Comparison of ENCODE assay signal across 8 cellular contexts in genomic region chr3:49357466-49358216, GRCh38. TPM values are rescaled to one million over a fixed set of nuclear protein-coding genes. Genes with fewer than 3 reads are reported as not detected.
DNase-seq lines count a peak whose midpoint lies in the region; ATAC-seq and TF ChIP-seq lines count a peak whose summit lies in the region.

No MANE protein-coding gene starts in this region.

- TF ChIP-seq CTCF in HL-60 (IDR thresholded peaks at IDR 0.05; ENCODE audit: insufficient read depth, low read length), result no peak

- peak; percentile 30 for ATAC-seq in left lobe of liver

- peak overlapping the region; percentile 92 for H3K27ac ChIP-seq in HL-60 (replicated peaks)
- H3K27ac ChIP-seq in cingulate gyrus (ENCODE audit: low read depth, low read length), result peak overlapping the region; percentile 73

- H3K4me3 ChIP-seq in HL-60 (replicated peaks; ENCODE audit: insufficient read depth, low read length), result peak overlapping the region; percentile 51

- H3K27me3 ChIP-seq in HL-60 (ENCODE audit: insufficient read depth, poor library complexity, severe bottlenecking), result no peaks in the 10 kb centered on the region

- DNase-seq in NOMO-1 treated with DMSO at 0.1 percent for 48 hours (lab: John Stamatoyannopoulos, UW; ENCODE audit: unreplicated experiment) (peak; percentile 35), NOMO-1 (lab: John Stamatoyannopoulos, UW; ENCODE audit: unreplicated experiment in 2 of 2) (no peak), HL-60 (ENCODE audit: low read depth in 1 of 2, low spot score in 1 of 2) (peak; percentile 22 to 74), left lobe of liver (ENCODE audit: low spot score) (peak; percentile 59), occipital lobe (lab: John Stamatoyannopoulos, UW) (no peak)
- DNase-seq in activated CD4-positive, CD25-positive, alpha-beta regulatory T cell treated with anti-CD3 and anti-CD28 coated beads, Interleukin-2, amount 50 U/mL, for 72 hours, result peak; percentile 63
- peak; percentile 50 for DNase-seq in stimulated activated CD4-positive, alpha-beta T cell treated with anti-CD3 and anti-CD28 coated beads, Interleukin-4, amount 100 ng/mL, for 24 hours

RNA-seq across cellular contexts. Expression of gene GPX1, which starts 0.5 kb away (rescaled TPM):
- 272 TPM for total RNA-seq in left lobe of liver
- total RNA-seq in occipital lobe, result 57.6 TPM

RNA-seq across cellular contexts. Expression of gene USP4, which starts 17.8 kb away (rescaled TPM):
- 19.7 TPM for total RNA-seq in left lobe of liver
- 22.9 TPM for total RNA-seq in occipital lobe

RNA-seq across cellular contexts. Expression of gene RHOA, which starts 54.1 kb away (rescaled TPM):
- total RNA-seq in left lobe of liver, result 155 TPM
- 146 TPM for total RNA-seq in occipital lobe

RNA-seq across cellular contexts. Expression of gene TCTA, which starts 54.6 kb away (rescaled TPM):
- total RNA-seq in left lobe of liver, result 23.4 TPM
- 10.1 TPM for total RNA-seq in occipital lobe

Comparison
In these comparisons a context has a peak if more than half of its experiments do, and no peak if none do; other contexts are left out.
1. DNase-seq: peak in NOMO-1 treated with DMSO at 0.1 percent for 48 hours (single experiment), HL-60 (2 of 2), activated CD4-positive, CD25-positive, alpha-beta regulatory T cell treated with anti-CD3 and anti-CD28 coated beads, Interleukin-2, amount 50 U/mL, for 72 hours (single experiment), left lobe of liver (single experiment) and stimulated activated CD4-positive, alpha-beta T cell treated with anti-CD3 and anti-CD28 coated beads, Interleukin-4, amount 100 ng/mL, for 24 hours (single experiment); none in NOMO-1 (0 of 2) and occipital lobe (single experiment).